Comparison of ENCODE assay signal across 1 cellular context in the genomic region with DNA sequence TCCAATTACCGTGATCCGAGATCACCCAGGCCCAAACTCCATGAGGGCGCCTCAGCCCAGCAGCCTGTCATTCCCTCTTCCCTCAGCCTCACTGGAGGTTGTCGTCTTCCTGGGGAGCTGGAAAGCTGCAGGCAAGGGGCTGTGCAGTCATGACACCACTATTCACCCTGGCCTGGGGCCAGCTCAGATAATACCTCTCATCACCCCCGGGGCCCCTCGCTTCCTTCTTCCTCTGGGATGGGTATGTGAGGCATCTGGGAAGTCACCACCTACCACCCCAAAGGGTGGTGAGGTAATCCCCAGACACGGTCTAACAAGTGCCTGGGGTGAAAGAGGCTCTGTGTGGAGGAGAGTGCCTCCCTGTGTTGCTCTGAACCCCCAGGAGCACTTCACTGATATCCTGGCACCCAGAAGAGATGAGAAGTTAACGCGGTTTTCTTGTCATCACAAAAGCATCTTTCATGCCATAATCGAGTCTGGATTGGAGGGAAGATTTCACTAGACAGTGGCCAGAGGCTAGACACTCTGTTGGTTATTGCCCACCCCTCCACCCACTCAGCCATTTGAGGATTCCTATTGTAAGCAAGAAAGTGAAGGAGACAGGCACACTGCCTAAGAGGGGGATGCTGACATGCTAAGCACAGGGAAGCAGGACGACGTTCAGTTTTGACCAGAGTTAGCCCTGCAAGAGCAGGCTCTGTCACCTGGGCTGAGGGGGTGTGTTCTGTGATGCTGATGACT.
TF ChIP-seq lines count a peak whose summit lies in the region.

No MANE protein-coding gene starts in this region.

TF ChIP-seq in SK-N-SH, 30 proteins besides CTCF, POLR2A, EP300 and RAD21 (continued from another document):
- TF ChIP-seq, protein P1, sequence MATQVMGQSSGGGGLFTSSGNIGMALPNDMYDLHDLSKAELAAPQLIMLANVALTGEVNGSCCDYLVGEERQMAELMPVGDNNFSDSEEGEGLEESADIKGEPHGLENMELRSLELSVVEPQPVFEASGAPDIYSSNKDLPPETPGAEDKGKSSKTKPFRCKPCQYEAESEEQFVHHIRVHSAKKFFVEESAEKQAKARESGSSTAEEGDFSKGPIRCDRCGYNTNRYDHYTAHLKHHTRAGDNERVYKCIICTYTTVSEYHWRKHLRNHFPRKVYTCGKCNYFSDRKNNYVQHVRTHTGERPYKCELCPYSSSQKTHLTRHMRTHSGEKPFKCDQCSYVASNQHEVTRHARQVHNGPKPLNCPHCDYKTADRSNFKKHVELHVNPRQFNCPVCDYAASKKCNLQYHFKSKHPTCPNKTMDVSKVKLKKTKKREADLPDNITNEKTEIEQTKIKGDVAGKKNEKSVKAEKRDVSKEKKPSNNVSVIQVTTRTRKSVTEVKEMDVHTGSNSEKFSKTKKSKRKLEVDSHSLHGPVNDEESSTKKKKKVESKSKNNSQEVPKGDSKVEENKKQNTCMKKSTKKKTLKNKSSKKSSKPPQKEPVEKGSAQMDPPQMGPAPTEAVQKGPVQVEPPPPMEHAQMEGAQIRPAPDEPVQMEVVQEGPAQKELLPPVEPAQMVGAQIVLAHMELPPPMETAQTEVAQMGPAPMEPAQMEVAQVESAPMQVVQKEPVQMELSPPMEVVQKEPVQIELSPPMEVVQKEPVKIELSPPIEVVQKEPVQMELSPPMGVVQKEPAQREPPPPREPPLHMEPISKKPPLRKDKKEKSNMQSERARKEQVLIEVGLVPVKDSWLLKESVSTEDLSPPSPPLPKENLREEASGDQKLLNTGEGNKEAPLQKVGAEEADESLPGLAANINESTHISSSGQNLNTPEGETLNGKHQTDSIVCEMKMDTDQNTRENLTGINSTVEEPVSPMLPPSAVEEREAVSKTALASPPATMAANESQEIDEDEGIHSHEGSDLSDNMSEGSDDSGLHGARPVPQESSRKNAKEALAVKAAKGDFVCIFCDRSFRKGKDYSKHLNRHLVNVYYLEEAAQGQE (IDR thresholded peaks at IDR 0.05; ENCODE audit: low read depth, low read length): no peak
- TF ChIP-seq FOSL2 (IDR thresholded peaks at IDR 0.05; ENCODE audit: borderline replicate concordance, low read depth) (peak; percentile 19; the same call in 1 of the 2 replicates), MXI1 (IDR thresholded peaks at IDR 0.05; ENCODE audit: low read depth, low read length) (0 out of 2 replicates have a peak, but pooled peaks have one; percentile 13), FOXM1 (IDR thresholded peaks at IDR 0.05; ENCODE audit: low read depth) (no peak), TAF1 (IDR thresholded peaks at IDR 0.05; ENCODE audit: borderline replicate concordance, low read depth, low read length) (no peak), ELF1 (IDR thresholded peaks at IDR 0.05) (no peak), SIN3A (IDR thresholded peaks at IDR 0.05; ENCODE audit: borderline replicate concordance, low read depth, low read length) (0 out of 2 replicates have a peak, but pooled peaks have one; percentile 17), TEAD4 (IDR thresholded peaks at IDR 0.05; ENCODE audit: borderline replicate concordance, insufficient read depth) (peak; percentile 44; the same call in 1 of the 2 replicates), NRF1 (IDR thresholded peaks at IDR 0.05; ENCODE audit: low read depth, low read length) (no peak), RXRA (IDR thresholded peaks at IDR 0.05; ENCODE audit: borderline replicate concordance, low read depth) (no peak), TCF12 (IDR thresholded peaks at IDR 0.05) (peak; percentile 38; the same call in 1 of the 2 replicates), NFIC (IDR thresholded peaks at IDR 0.05; ENCODE audit: borderline replicate concordance) (peak; percentile 78)
- TF ChIP-seq, protein P2, sequence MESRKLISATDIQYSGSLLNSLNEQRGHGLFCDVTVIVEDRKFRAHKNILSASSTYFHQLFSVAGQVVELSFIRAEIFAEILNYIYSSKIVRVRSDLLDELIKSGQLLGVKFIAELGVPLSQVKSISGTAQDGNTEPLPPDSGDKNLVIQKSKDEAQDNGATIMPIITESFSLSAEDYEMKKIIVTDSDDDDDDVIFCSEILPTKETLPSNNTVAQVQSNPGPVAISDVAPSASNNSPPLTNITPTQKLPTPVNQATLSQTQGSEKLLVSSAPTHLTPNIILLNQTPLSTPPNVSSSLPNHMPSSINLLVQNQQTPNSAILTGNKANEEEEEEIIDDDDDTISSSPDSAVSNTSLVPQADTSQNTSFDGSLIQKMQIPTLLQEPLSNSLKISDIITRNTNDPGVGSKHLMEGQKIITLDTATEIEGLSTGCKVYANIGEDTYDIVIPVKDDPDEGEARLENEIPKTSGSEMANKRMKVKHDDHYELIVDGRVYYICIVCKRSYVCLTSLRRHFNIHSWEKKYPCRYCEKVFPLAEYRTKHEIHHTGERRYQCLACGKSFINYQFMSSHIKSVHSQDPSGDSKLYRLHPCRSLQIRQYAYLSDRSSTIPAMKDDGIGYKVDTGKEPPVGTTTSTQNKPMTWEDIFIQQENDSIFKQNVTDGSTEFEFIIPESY (IDR thresholded peaks at IDR 0.05; ENCODE audit: borderline replicate concordance, low read depth): no peak
- TF ChIP-seq, protein P3, sequence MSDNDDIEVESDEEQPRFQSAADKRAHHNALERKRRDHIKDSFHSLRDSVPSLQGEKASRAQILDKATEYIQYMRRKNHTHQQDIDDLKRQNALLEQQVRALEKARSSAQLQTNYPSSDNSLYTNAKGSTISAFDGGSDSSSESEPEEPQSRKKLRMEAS (IDR thresholded peaks at IDR 0.05; ENCODE audit: low read depth): no peak
- TF ChIP-seq, protein P4, sequence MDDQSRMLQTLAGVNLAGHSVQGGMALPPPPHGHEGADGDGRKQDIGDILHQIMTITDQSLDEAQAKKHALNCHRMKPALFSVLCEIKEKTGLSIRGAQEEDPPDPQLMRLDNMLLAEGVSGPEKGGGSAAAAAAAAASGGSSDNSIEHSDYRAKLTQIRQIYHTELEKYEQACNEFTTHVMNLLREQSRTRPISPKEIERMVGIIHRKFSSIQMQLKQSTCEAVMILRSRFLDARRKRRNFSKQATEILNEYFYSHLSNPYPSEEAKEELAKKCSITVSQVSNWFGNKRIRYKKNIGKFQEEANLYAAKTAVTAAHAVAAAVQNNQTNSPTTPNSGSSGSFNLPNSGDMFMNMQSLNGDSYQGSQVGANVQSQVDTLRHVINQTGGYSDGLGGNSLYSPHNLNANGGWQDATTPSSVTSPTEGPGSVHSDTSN (IDR thresholded peaks at IDR 0.05): peak; percentile 15
